In genomic region chr11:130002846-130003716, GRCh38 we compare ENCODE assay signal across 1 cellular context.
TF ChIP-seq lines count a peak whose summit lies in the region.

No MANE protein-coding gene starts in this region.

TF ChIP-seq in IMR-90, 13 proteins besides CTCF, POLR2A, EP300 and RAD21 (continued from another document):
- no peak for TF ChIP-seq ELK1 (IDR thresholded peaks at IDR 0.05; ENCODE audit: borderline replicate concordance, low read depth, low read length)
